Comparison of ENCODE assay signal across 21 cellular contexts in genomic region chr16:71777329-71777728, GRCh38. TPM values are rescaled to one million over a fixed set of nuclear protein-coding genes. Genes with fewer than 3 reads are reported as not detected.
DNase-seq lines count a peak whose midpoint lies in the region; ATAC-seq, FAIRE-seq and TF ChIP-seq lines count a peak whose summit lies in the region.
"Had no signal": no experiment of that assay in that cellular context is flagged by ENCODE, and none has a peak within 500 bp of the region (broad histone marks: within the 10 kb centered on the region; RNA-seq: fewer than 3 reads in every experiment).

No MANE protein-coding gene starts in this region.

- no peak overlapping the region for H3K4ac ChIP-seq in H9 (ENCODE audit: low read depth, low read length)

- H3K9me3 ChIP-seq in H9 (ENCODE audit: control insufficient read depth, low read depth, low read length): no peaks in the 10 kb centered on the region
- H3K9me3 ChIP-seq in HepG2 (ENCODE audit: low read length): no peaks in the 10 kb centered on the region
- H3K9me3 ChIP-seq: suprapubic skin had no signal

- H2BK15ac ChIP-seq in H9 (ENCODE audit: low read depth, low read length): no peak overlapping the region

- H3K4me3 ChIP-seq in HepG2 (replicated peaks in 1 of 3; ENCODE audit: insufficient read depth in 1 of 3, low read depth in 2 of 3, low read length in 3 of 3): no peak overlapping the region
- H3K4me3 ChIP-seq: SK-N-MC, suprapubic skin had no signal

- no peak overlapping the region for H3K14ac ChIP-seq in H9 (ENCODE audit: insufficient read depth, low read length)

- H3K4me3 Mint-ChIP-seq in activated naive CD4-positive, alpha-beta T cell treated with anti-CD3 and anti-CD28 coated beads for 36 hours: no peak overlapping the region
- no peak overlapping the region for H3K4me3 Mint-ChIP-seq in H9

- FAIRE-seq in HepG2 (lab: Jason Lieb, UNC): no peak
- FAIRE-seq in GM12892 (lab: Jason Lieb, UNC): no peak
- FAIRE-seq: urothelium cell line had no signal

- no peak overlapping the region for H2BK12ac ChIP-seq in H9 (ENCODE audit: insufficient read length, low read depth, low read length)

- H3K9me3 Mint-ChIP-seq in activated naive CD4-positive, alpha-beta T cell treated with anti-CD3 and anti-CD28 coated beads, Interleukin-2, amount 50 U/mL, for 72 hours: no peaks in the 10 kb centered on the region
- H3K9me3 Mint-ChIP-seq in activated naive CD4-positive, alpha-beta T cell treated with anti-CD3 and anti-CD28 coated beads for 36 hours: no peaks in the 10 kb centered on the region
- H3K9me3 Mint-ChIP-seq in H9: no peaks in the 10 kb centered on the region

- no peak overlapping the region for H3K18ac ChIP-seq in H9 (ENCODE audit: insufficient read length, low read depth, low read length)

- no peaks in the 10 kb centered on the region; the same call in 1 of the 2 replicates for H3K79me2 ChIP-seq in H9 (ENCODE audit: insufficient read depth, low read length)
- peaks cover 32% of the 10 kb centered on the region for H3K79me2 ChIP-seq in HepG2 (ENCODE audit: insufficient read depth, low read length)

- no CpG with 5 or more reads among the region's 10 CpGs for WGBS in H9 (ENCODE audit: extremely low coverage, insufficient read length, low lambda C conversion rate)
- WGBS in HepG2 (ENCODE audit: low lambda C conversion rate): 96% methylated on average over 10 of the region's 10 CpGs

- no peak overlapping the region for H3K23ac ChIP-seq in H9 (ENCODE audit: insufficient read length, low read depth, low read length)

- H3K4me2 ChIP-seq in H9 (ENCODE audit: insufficient read depth, insufficient read length, low read length) (no peak overlapping the region), HepG2 (ENCODE audit: low read depth, low read length) (no peak overlapping the region)

- in situ Hi-C loops in HepG2 (cut with HindIII; ENCODE audit: extremely low pct_ligation_motif_present, low pct_unique_long_range_greater_than_20kb): no loop called here

- H3K36me3 Mint-ChIP-seq in activated naive CD4-positive, alpha-beta T cell treated with anti-CD3 and anti-CD28 coated beads, Interleukin-2, amount 50 U/mL, for 72 hours: no peaks in the 10 kb centered on the region
- peaks cover 11% of the 10 kb centered on the region for H3K36me3 Mint-ChIP-seq in activated naive CD4-positive, alpha-beta T cell treated with anti-CD3 and anti-CD28 coated beads for 36 hours (ENCODE audit: low read depth)
- H3K36me3 Mint-ChIP-seq in H9 (ENCODE audit: insufficient read depth in 1 of 3, low read depth in 3 of 3): peaks cover 12 to 28% (median 25%) of the 10 kb centered on the region in 3 experiments

- BruUV-seq in HepG2 (replicated peaks; lab: Mats Ljungman, UMichigan): no TSS peak

- intact Hi-C loops in activated naive CD4-positive, alpha-beta T cell treated with anti-CD3 and anti-CD28 coated beads for 36 hours (cut with micrococcal nuclease): no loop called here
- intact Hi-C loops in HepG2 (cut with micrococcal nuclease; ENCODE audit: unreplicated experiment): no loop called here

- H3K4me1 ChIP-seq in H9 (ENCODE audit: insufficient read depth, low read length) (no peaks in the 10 kb centered on the region), HepG2 (ENCODE audit: insufficient read depth, low read length) (peaks cover 6% of the 10 kb centered on the region; the same call in 1 of the 2 replicates)
- H3K4me1 ChIP-seq: suprapubic skin had no signal

- TF ChIP-seq CTCF in H9 (conservative IDR thresholded peaks at IDR 0.05) (no peak), HepG2 (CRISPR knock-in tag; IDR thresholded peaks at IDR 0.05) (no peak)

- H4K20me1 ChIP-seq in H9 (ENCODE audit: control insufficient read depth, insufficient read depth, insufficient read length): no peaks in the 10 kb centered on the region
- H4K20me1 ChIP-seq in HepG2 (ENCODE audit: insufficient read depth, low read length): peaks cover 4% of the 10 kb centered on the region; the same call in 1 of the 2 replicates

- DNase-seq in activated naive CD4-positive, alpha-beta T cell treated with anti-CD3 and anti-CD28 coated beads, Interleukin-2, amount 50 U/mL, for 72 hours (ENCODE audit: low spot score in 2 of 2): no peak
- no peak for DNase-seq in activated naive CD4-positive, alpha-beta T cell treated with anti-CD3 and anti-CD28 coated beads for 36 hours
- DNase-seq in H9 (no peak), HepG2 (ENCODE audit: low spot score) (no peak), substantia nigra (lab: John Stamatoyannopoulos, UW) (no peak), GM12892 (ENCODE audit: insufficient read length) (no peak)
- DNase-seq: activated CD4-positive, alpha-beta T cell treated with anti-CD3 and anti-CD28 coated beads, Interleukin-2, amount 50 U/mL, for 48 hours; activated naive CD4-positive, alpha-beta T cell treated with anti-CD3 and anti-CD28 coated beads, Interleukin-2, amount 50 U/mL, for 16 hours; central memory CD4-positive, alpha-beta T cell; kidney glomerular epithelial cell; NCI-H1105 treated with DMSO at 0.1 percent for 48 hours; NCI-H2029 treated with DMSO at 0.1 percent for 48 hours; NCI-H345; stimulated activated CD8-positive, alpha-beta memory T cell treated with anti-CD3 and anti-CD28 coated beads, Interleukin-4, amount 100 ng/mL, for 48 hours had no signal

- no peak overlapping the region for H3K56ac ChIP-seq in H9 (ENCODE audit: insufficient read length, low read depth, low read length)

- H3K27ac ChIP-seq in H9 (ENCODE audit: insufficient read length, low read depth, low read length) (no peak overlapping the region), HepG2 (ENCODE audit: extremely low read length, insufficient read depth, low read length) (no peak overlapping the region), substantia nigra (ENCODE audit: low read depth, low read length, poor library complexity, severe bottlenecking) (peak overlapping the region; percentile 45)
- H3K27ac ChIP-seq: C4-2B, RWPE1, SK-N-MC, suprapubic skin had no signal

- peak overlapping the region; percentile 72 to 77 for H3K27ac Mint-ChIP-seq in activated naive CD4-positive, alpha-beta T cell treated with anti-CD3 and anti-CD28 coated beads, Interleukin-2, amount 50 U/mL, for 72 hours
- no peak overlapping the region for H3K27ac Mint-ChIP-seq in activated naive CD4-positive, alpha-beta T cell treated with anti-CD3 and anti-CD28 coated beads for 36 hours
- peak overlapping the region in 2 of 3 experiments; percentile 44 to 51; a peak in 2 of 7 replicates for H3K27ac Mint-ChIP-seq in H9

- no peak overlapping the region for H2AFZ ChIP-seq in H9 (ENCODE audit: low read length)
- no peak overlapping the region for H2AFZ ChIP-seq in HepG2 (ENCODE audit: low read length)

- POLR2A ChIA-PET in HepG2 (lab: Yijun Ruan, JAX): no interaction called here

- no peak overlapping the region for H2BK120ac ChIP-seq in H9 (ENCODE audit: low read depth, low read length, poor library complexity, severe bottlenecking)

- TF ChIP-seq RAD21 in HepG2 (CRISPR knock-in tag; IDR thresholded peaks at IDR 0.05): no peak

- no peak for TF ChIP-seq EP300 in HepG2 (IDR thresholded peaks at IDR 0.05; ENCODE audit: low read depth in 2 of 2, low read length in 2 of 2)
- TF ChIP-seq EP300 in HepG2 (CRISPR knock-in tag; IDR thresholded peaks at IDR 0.05; ENCODE audit: borderline replicate concordance): no peak

- no peak overlapping the region for H2BK5ac ChIP-seq in H9 (ENCODE audit: insufficient read length, low read length)

- no peaks in the 10 kb centered on the region for H3K27me3 Mint-ChIP-seq in activated naive CD4-positive, alpha-beta T cell treated with anti-CD3 and anti-CD28 coated beads for 36 hours (ENCODE audit: low read depth)
- H3K27me3 Mint-ChIP-seq in H9 (ENCODE audit: low read depth): no peaks in the 10 kb centered on the region

- no peaks in the 10 kb centered on the region for H3K79me1 ChIP-seq in H9 (ENCODE audit: insufficient read depth, low read depth, low read length, poor library complexity, severe bottlenecking)

- H2AK5ac ChIP-seq in H9 (ENCODE audit: insufficient read length, low read length): no peak overlapping the region

- no peak overlapping the region for H4K5ac ChIP-seq in H9 (ENCODE audit: insufficient read length, low read depth, low read length)

- no peak overlapping the region for H3K9ac ChIP-seq in H9 (ENCODE audit: extremely low read depth, insufficient read length, low read length)
- no peak overlapping the region for H3K9ac ChIP-seq in HepG2 (ENCODE audit: insufficient read depth, low read depth, low read length)

- no peak overlapping the region for H4K91ac ChIP-seq in H9 (ENCODE audit: insufficient read length, low read depth, low read length)

- no peak overlapping the region for H4K8ac ChIP-seq in H9 (replicated peaks; ENCODE audit: insufficient read length, low read depth, low read length)

- H3K27me3 ChIP-seq in H9 (ENCODE audit: insufficient read depth, low read length) (no peaks in the 10 kb centered on the region), HepG2 (ENCODE audit: control insufficient read depth in 1 of 2, insufficient read depth in 2 of 2, low read length in 2 of 2) (no peaks in the 10 kb centered on the region)
- H3K27me3 ChIP-seq: suprapubic skin had no signal

- no peak overlapping the region for H2BK20ac ChIP-seq in H9 (ENCODE audit: low read depth, low read length, poor library complexity, severe bottlenecking)

- H3K23me2 ChIP-seq in H9 (ENCODE audit: insufficient read length, low read depth, low read length, poor library complexity, severe bottlenecking): no peaks in the 10 kb centered on the region

- no peak overlapping the region for H3T11ph ChIP-seq in H9 (ENCODE audit: low read length)

- TF ChIP-seq POLR2A in HepG2 (IDR thresholded peaks at IDR 0.05; ENCODE audit: insufficient read depth in 1 of 2, low read depth in 2 of 2, low read length in 2 of 2): no peak
- no peak for TF ChIP-seq POLR2A in GM12892 (IDR thresholded peaks at IDR 0.05; ENCODE audit: low read depth, low read length)

- H3K36me3 ChIP-seq in HepG2 (replicated peaks in 1 of 2; ENCODE audit: control insufficient read depth in 1 of 2, insufficient read depth in 2 of 2, low read length in 2 of 2): peaks cover 20 to 64% of the 10 kb centered on the region in 2 experiments

- ATAC-seq in activated naive CD4-positive, alpha-beta T cell treated with anti-CD3 and anti-CD28 coated beads, Interleukin-2, amount 50 U/mL, for 72 hours: no peak
- ATAC-seq in HepG2: peak; percentile 37
- ATAC-seq in HG02642 (IDR thresholded peaks at IDR 0.05; ENCODE audit: poor library complexity, unreplicated experiment): no peak
- ATAC-seq: HCT116 had no signal

- CTCF ChIA-PET in activated naive CD4-positive, alpha-beta T cell treated with anti-CD3 and anti-CD28 coated beads for 36 hours (lab: Charles Lee): no interaction called here
- CTCF ChIA-PET in HepG2 (lab: Yijun Ruan, JAX; ENCODE audit: low intra/inter-chr PET ratio, low total read pairs): no interaction called here

- peaks cover 39% of the 10 kb centered on the region for H3K4me1 Mint-ChIP-seq in activated naive CD4-positive, alpha-beta T cell treated with anti-CD3 and anti-CD28 coated beads for 36 hours (ENCODE audit: low read depth)
- H3K4me1 Mint-ChIP-seq in H9: no peaks in the 10 kb centered on the region

RNA-seq across cellular contexts. Expression of gene AP1G1, which starts 31.3 kb away (rescaled TPM):
- 10 to 100 TPM; 73.1 to 79.0 TPM for total RNA-seq in activated naive CD4-positive, alpha-beta T cell treated with anti-CD3 and anti-CD28 coated beads, Interleukin-2, amount 50 U/mL, for 72 hours
- 10 to 100 TPM; 56.4 to 59.3 TPM for total RNA-seq in activated naive CD4-positive, alpha-beta T cell treated with anti-CD3 and anti-CD28 coated beads for 36 hours
- total RNA-seq in H9 (2021): 79.2 and 83.1 TPM in 2 replicates
- 66.2 and 87.1 TPM in 2 replicates for total RNA-seq in HepG2 (2016; rRNA removed; fragmentation: Illumina TruSeq; extraction: Trizol)
- 7.1 TPM in 2 replicates for total RNA-seq in HepG2 (2016; cell fraction: cytosol; rRNA removed; fragmentation: Illumina TruSeq; extraction: Trizol; ENCODE audit: low read depth)
- 66.4 and 87.7 TPM in 2 replicates for total RNA-seq in HepG2 (2016; cell fraction: insoluble cytoplasmic fraction; rRNA removed; fragmentation: Illumina TruSeq; extraction: Trizol)
- 21.0 and 22.8 TPM in 2 replicates for total RNA-seq in HepG2 (2016; cell fraction: membrane; rRNA removed; fragmentation: Illumina TruSeq; extraction: Trizol)
- total RNA-seq in HepG2 (2016; cell fraction: nucleus; rRNA removed; fragmentation: Illumina TruSeq; extraction: Trizol): 90.7 and 111 TPM in 2 replicates
- 58.8 and 62.2 TPM in 2 replicates for polyA plus RNA-seq in HepG2 (2011; rRNA removed)
- 40.7 and 56.1 TPM in 2 replicates for polyA plus RNA-seq in HepG2 (2011; cell fraction: cytosol; rRNA removed)
- polyA plus RNA-seq in HepG2 (2011; cell fraction: nucleus; rRNA removed): 69.2 and 80.7 TPM in 2 replicates
- 41.7 and 51.2 TPM in 2 replicates for polyA plus RNA-seq in HepG2 (2012)
- polyA plus RNA-seq in HepG2 (2016; cell fraction: cytosol; fragmentation: Illumina TruSeq; extraction: Trizol; ENCODE audit: low read depth): 2.4 and 3.2 TPM in 2 replicates
- polyA plus RNA-seq in HepG2 (2016; cell fraction: insoluble cytoplasmic fraction; fragmentation: Illumina TruSeq; extraction: Trizol; ENCODE audit: low read depth): 61.2 and 67.4 TPM in 2 replicates
- 9.9 and 10.4 TPM in 2 replicates for polyA plus RNA-seq in HepG2 (2016; cell fraction: membrane; fragmentation: Illumina TruSeq; extraction: Trizol; ENCODE audit: low read depth)
- 71.7 and 84.0 TPM in 2 replicates for polyA plus RNA-seq in HepG2 (2016; cell fraction: nucleus; fragmentation: Illumina TruSeq; extraction: Trizol; ENCODE audit: insufficient read depth, low read depth)
- polyA minus RNA-seq in HepG2 (2011; rRNA and poly(A)+ RNA removed; ENCODE audit: low replicate concordance): 149 and 155 TPM in 2 replicates
- polyA minus RNA-seq in HepG2 (2011; cell fraction: cytosol; rRNA and poly(A)+ RNA removed): 71.5 and 78.8 TPM in 2 replicates
- 197 and 211 TPM in 2 replicates for polyA minus RNA-seq in HepG2 (2011; cell fraction: nucleus; rRNA and poly(A)+ RNA removed)
- 31.7 TPM for polyA plus RNA-seq in GM12892 (2012; ENCODE audit: missing spikeins)

RNA-seq across cellular contexts. Expression of gene PHLPP2, which starts 52.8 kb away (rescaled TPM):
- 1 to 10 TPM; 6.4 to 9.4 TPM for total RNA-seq in activated naive CD4-positive, alpha-beta T cell treated with anti-CD3 and anti-CD28 coated beads, Interleukin-2, amount 50 U/mL, for 72 hours
- total RNA-seq in activated naive CD4-positive, alpha-beta T cell treated with anti-CD3 and anti-CD28 coated beads for 36 hours: 1 to 10 TPM; 6.0 to 6.9 TPM
- total RNA-seq in H9 (2021): 19.3 and 23.2 TPM in 2 replicates
- total RNA-seq in HepG2 (2016; rRNA removed; fragmentation: Illumina TruSeq; extraction: Trizol): 8.9 and 9.6 TPM in 2 replicates
- 11.8 and 13.6 TPM in 2 replicates for total RNA-seq in HepG2 (2016; cell fraction: cytosol; rRNA removed; fragmentation: Illumina TruSeq; extraction: Trizol; ENCODE audit: low read depth)
- total RNA-seq in HepG2 (2016; cell fraction: insoluble cytoplasmic fraction; rRNA removed; fragmentation: Illumina TruSeq; extraction: Trizol): 8.2 and 9.0 TPM in 2 replicates
- 7.0 and 7.7 TPM in 2 replicates for total RNA-seq in HepG2 (2016; cell fraction: membrane; rRNA removed; fragmentation: Illumina TruSeq; extraction: Trizol)
- total RNA-seq in HepG2 (2016; cell fraction: nucleus; rRNA removed; fragmentation: Illumina TruSeq; extraction: Trizol): 10.5 and 11.4 TPM in 2 replicates
- 8.9 and 13.8 TPM in 2 replicates for polyA plus RNA-seq in HepG2 (2011; rRNA removed)
- 6.1 and 9.0 TPM in 2 replicates for polyA plus RNA-seq in HepG2 (2011; cell fraction: cytosol; rRNA removed)
- polyA plus RNA-seq in HepG2 (2011; cell fraction: nucleus; rRNA removed): 10.8 and 14.3 TPM in 2 replicates
- polyA plus RNA-seq in HepG2 (2012): 5.4 and 5.8 TPM in 2 replicates
- polyA plus RNA-seq in HepG2 (2016; cell fraction: cytosol; fragmentation: Illumina TruSeq; extraction: Trizol; ENCODE audit: low read depth): 0.49 and 0.51 TPM in 2 replicates
- 4.9 and 5.3 TPM in 2 replicates for polyA plus RNA-seq in HepG2 (2016; cell fraction: insoluble cytoplasmic fraction; fragmentation: Illumina TruSeq; extraction: Trizol; ENCODE audit: low read depth)
- 0.70 and 0.99 TPM in 2 replicates for polyA plus RNA-seq in HepG2 (2016; cell fraction: membrane; fragmentation: Illumina TruSeq; extraction: Trizol; ENCODE audit: low read depth)
- 10.8 and 11.1 TPM in 2 replicates for polyA plus RNA-seq in HepG2 (2016; cell fraction: nucleus; fragmentation: Illumina TruSeq; extraction: Trizol; ENCODE audit: insufficient read depth, low read depth)
- 27.4 and 35.4 TPM in 2 replicates for polyA minus RNA-seq in HepG2 (2011; rRNA and poly(A)+ RNA removed; ENCODE audit: low replicate concordance)
- polyA minus RNA-seq in HepG2 (2011; cell fraction: cytosol; rRNA and poly(A)+ RNA removed): 14.7 and 18.3 TPM in 2 replicates
- polyA minus RNA-seq in HepG2 (2011; cell fraction: nucleus; rRNA and poly(A)+ RNA removed): 23.0 and 30.5 TPM in 2 replicates
- 4.6 TPM for polyA plus RNA-seq in GM12892 (2012; ENCODE audit: missing spikeins)
